ENCODE assay signal across 25 cellular contexts in genomic region chr6:118630067-118630466, GRCh38.
"Had no signal": no experiment of that assay in that cellular context is flagged by ENCODE, and none has a peak within 500 bp of the region (broad histone marks: within the 10 kb centered on the region; RNA-seq: fewer than 3 reads in every experiment).

No MANE protein-coding gene starts in this region.

- H3K4me1 ChIP-seq: esophagus squamous epithelium, gastroesophageal sphincter, right lobe of liver, tibial artery, upper lobe of right lung had no signal

- H3K4me3 ChIP-seq: esophagus squamous epithelium, gastroesophageal sphincter, left ventricle myocardium inferior, lung, psoas muscle, right lobe of liver, tibial artery, upper lobe of right lung, vagina had no signal

- H3K27ac ChIP-seq: epithelial cell of prostate, esophagus squamous epithelium, gastroesophageal sphincter, left ventricle myocardium inferior, neutrophil, psoas muscle, right lobe of liver, tibial artery, upper lobe of right lung, vagina had no signal

- FAIRE-seq: endometrium, kidney had no signal

- ATAC-seq: gastroesophageal sphincter; left cardiac atrium; psoas muscle; right lobe of liver; stimulated activated effector memory CD8-positive, alpha-beta T cell treated with anti-CD3 and anti-CD28 coated beads, Interleukin-12 subunit alpha, Interleukin-12 subunit beta, amount 100 ng/mL, for 72 hours; upper lobe of right lung had no signal

- H3K9me3 ChIP-seq: esophagus squamous epithelium, gastroesophageal sphincter, neutrophil, psoas muscle, right lobe of liver, tibial artery, upper lobe of right lung, vagina had no signal

- H3K4me3 Mint-ChIP-seq: stimulated activated effector memory CD8-positive, alpha-beta T cell treated with anti-CD3 and anti-CD28 coated beads, Interleukin-12 subunit alpha, Interleukin-12 subunit beta, amount 100 ng/mL, for 72 hours; stimulated activated naive CD8-positive, alpha-beta T cell treated with anti-CD3 and anti-CD28 coated beads, Interleukin-15, Interleukin-2, amounts not matched to agents 100 ng/mL and 50 ng/mL, for 24 hours had no signal

- DNase-seq: cortex of kidney; effector memory CD4-positive, alpha-beta T cell; esophagus squamous epithelium; foreskin fibroblast; glutamatergic neuron; kidney; left cardiac atrium; left ventricle myocardium inferior; mesenchymal stem cell; midbrain; psoas muscle; retina; right lobe of liver; stimulated activated CD4-positive, alpha-beta T cell treated with anti-CD3 and anti-CD28 coated beads, Interleukin-4, amount 100 ng/mL, for 1 hour; stimulated activated CD8-positive, alpha-beta memory T cell treated with anti-CD3 and anti-CD28 coated beads, Interleukin-4, amount 100 ng/mL, for 48 hours; tibial artery; upper lobe of right lung had no signal

- H3K27me3 ChIP-seq: esophagus squamous epithelium, gastroesophageal sphincter, neutrophil, right lobe of liver, tibial artery, upper lobe of right lung, vagina had no signal

- H3K36me3 ChIP-seq: esophagus squamous epithelium, neutrophil, right lobe of liver, upper lobe of right lung had no signal

- H3K27me3 Mint-ChIP-seq: stimulated activated naive CD8-positive, alpha-beta T cell treated with anti-CD3 and anti-CD28 coated beads, Interleukin-15, Interleukin-2, amounts not matched to agents 100 ng/mL and 50 ng/mL, for 24 hours had no signal

- H3K27ac Mint-ChIP-seq: stimulated activated effector memory CD8-positive, alpha-beta T cell treated with anti-CD3 and anti-CD28 coated beads, Interleukin-12 subunit alpha, Interleukin-12 subunit beta, amount 100 ng/mL, for 72 hours; stimulated activated naive CD8-positive, alpha-beta T cell treated with anti-CD3 and anti-CD28 coated beads, Interleukin-15, Interleukin-2, amounts not matched to agents 100 ng/mL and 50 ng/mL, for 24 hours had no signal
